ENCODE assay signal across 8 cellular contexts in the genomic region with DNA sequence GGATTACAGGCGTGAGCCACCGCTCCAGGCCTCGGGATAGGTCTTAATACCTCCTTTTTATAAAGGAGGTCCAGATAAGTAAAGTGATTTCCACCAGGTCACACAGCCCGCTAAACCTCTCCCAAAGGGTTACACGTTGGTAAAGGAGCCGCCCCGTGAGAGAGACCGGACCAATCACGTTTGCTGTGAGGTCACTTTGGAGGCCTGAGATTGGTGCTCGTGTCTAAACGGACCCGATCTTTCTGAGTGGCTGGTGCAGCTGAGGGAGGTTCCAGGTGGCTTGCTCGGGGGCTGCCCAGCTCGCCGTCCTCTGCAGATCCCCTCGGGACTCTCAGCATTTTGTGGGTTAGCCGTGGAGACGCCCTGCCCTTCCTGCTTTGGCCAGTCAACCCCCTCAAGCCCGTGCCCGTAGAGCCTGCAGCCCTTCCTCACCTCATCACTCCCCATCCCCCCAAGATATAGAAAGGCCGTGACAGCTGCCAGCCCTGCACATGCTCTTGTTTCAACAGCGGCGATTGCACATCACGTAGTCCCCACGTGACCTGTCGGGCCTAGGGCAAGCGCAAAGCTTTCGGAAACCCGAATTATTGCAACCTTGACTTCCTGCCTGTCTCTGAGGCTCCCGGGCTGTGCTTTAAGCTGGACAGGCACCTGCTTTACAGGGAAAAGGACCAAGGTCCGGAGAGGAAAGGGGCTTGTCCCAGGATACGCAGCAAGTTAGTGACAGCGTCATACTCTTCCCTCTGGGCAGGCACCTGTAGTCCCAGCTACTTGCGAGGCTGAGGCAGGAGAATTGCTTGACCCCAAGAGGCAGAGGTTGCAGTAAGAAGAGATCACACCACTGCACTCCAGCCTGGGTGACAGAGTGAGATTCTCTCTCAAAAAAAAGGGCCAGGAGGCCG. TPM values are rescaled to one million over a fixed set of nuclear protein-coding genes. Genes with fewer than 3 reads are reported as not detected.
DNase-seq lines count a peak whose midpoint lies in the region; FAIRE-seq and TF ChIP-seq lines count a peak whose summit lies in the region.

No MANE protein-coding gene starts in this region.

- no peaks in the 10 kb centered on the region for H3K4me1 ChIP-seq in HEK293 (ENCODE audit: control insufficient read depth, insufficient read depth, low read length)

- H3K9me3 ChIP-seq in HEK293 (ENCODE audit: control insufficient read depth, insufficient read depth, low read depth, low read length) = no peaks in the 10 kb centered on the region

- in situ Hi-C loops in G401 (cut with HindIII; ENCODE audit: low sequenced_read_pairs) = no loop called here
- in situ Hi-C loops in astrocyte of the cerebellum (cut with HindIII; ENCODE audit: low sequenced_read_pairs) = no loop called here

- no peaks in the 10 kb centered on the region for H3K36me3 ChIP-seq in HEK293 (ENCODE audit: control insufficient read depth in 2 of 2, insufficient read depth in 1 of 2, low read length in 2 of 2)

- TF ChIP-seq CTCF in HEK293 (tag by site-specific recombination; IDR thresholded peaks at IDR 0.05) (no peak), NB4 (IDR thresholded peaks at IDR 0.05; ENCODE audit: low read depth, low read length) (no peak), astrocyte of the cerebellum (IDR thresholded peaks at IDR 0.05; ENCODE audit: low read depth, low read length, missing control alignments) (no peak)

- peak; percentile 99 for DNase-seq in G401 (ENCODE audit: low spot score)
- peak; percentile 96 for DNase-seq in NB4 (ENCODE audit: low read depth)
- DNase-seq in T-helper 22 cell (ENCODE audit: low read depth) = peak; percentile 71
- DNase-seq in astrocyte of the cerebellum (ENCODE audit: low read depth) = peak; percentile 65
- peak; percentile 85 for DNase-seq in hepatic stellate cell (ENCODE audit: low spot score)
- peak; percentile 66 for DNase-seq in pulmonary artery endothelial cell (ENCODE audit: low read depth, low spot score)
- DNase-seq in urothelium cell line (ENCODE audit: low spot score) = peak; percentile 67

- peak; percentile 60 for TF ChIP-seq POLR2A in NB4 (IDR thresholded peaks at IDR 0.05; ENCODE audit: extremely low read depth, insufficient read length)

- H3K4me3 ChIP-seq in HEK293 (ENCODE audit: low read depth, low read length) (peak overlapping the region; percentile 39), NB4 (ENCODE audit: low read depth, low read length) (peak overlapping the region; percentile 57), astrocyte of the cerebellum (ENCODE audit: low read depth, low read length) (peak overlapping the region; percentile 48)

- CTCF ChIA-PET in HEK293 (lab: Yijun Ruan, JAX) = interaction anchor here (0.8 kb wide), 1 partner anchor 746 kb away, joined by 3 read pairs; no protein-coding TSS in a partner anchor

- POLR2A ChIA-PET in HEK293 (lab: Yijun Ruan, JAX) = interaction anchor here (0.6 to 1.3 kb wide), 8 partner anchors 10 to 219 kb away, joined by 3 to 8 read pairs (median 3); a partner anchor contains a TSS

- no peak for FAIRE-seq in urothelium cell line (lab: Jason Lieb, UNC)

- peak overlapping the region; percentile 32; the same call in 1 of the 2 replicates for H3K27ac ChIP-seq in HEK293 (ENCODE audit: extremely low read depth, low read depth, low read length)

TF ChIP-seq in HEK293, 187 proteins besides CTCF, POLR2A, EP300 and RAD21 (continues in another document):
- TF ChIP-seq ZNF324 (tag by site-specific recombination; IDR thresholded peaks at IDR 0.05) (peak; percentile 90), SCRT2 (tag by site-specific recombination; IDR thresholded peaks at IDR 0.05) (peak; percentile 90), ZNF10 (tag by site-specific recombination; IDR thresholded peaks at IDR 0.05) (peak; percentile 45; the same call in 1 of the 2 replicates), ZBTB21 (tag by site-specific recombination; IDR thresholded peaks at IDR 0.05) (peak; percentile 38), ZBTB7A (tag by site-specific recombination; IDR thresholded peaks at IDR 0.05; ENCODE audit: low read depth) (0 out of 2 replicates have a peak, but pooled peaks have one; percentile 84), ZNF19 (tag by site-specific recombination; IDR thresholded peaks at IDR 0.05; ENCODE audit: low read depth) (no peak), ZFP3 (tag by site-specific recombination; IDR thresholded peaks at IDR 0.05; ENCODE audit: low read depth) (no peak), BCL11A (tag by site-specific recombination; IDR thresholded peaks at IDR 0.05; ENCODE audit: low read depth) (peak; percentile 65; the same call in 1 of the 2 replicates), ZNF132 (tag by site-specific recombination; IDR thresholded peaks at IDR 0.05; ENCODE audit: borderline replicate concordance) (no peak), ZNF335 (tag by site-specific recombination; conservative IDR thresholded peaks at IDR 0.05) (peak; percentile 99), SP7 (tag by site-specific recombination; IDR thresholded peaks at IDR 0.05) (peak; percentile 91), ZNF473 (tag by site-specific recombination; IDR thresholded peaks at IDR 0.05) (no peak), ZNF366 (tag by site-specific recombination; conservative IDR thresholded peaks at IDR 0.05) (peak; percentile 55; the same call in 1 of the 2 replicates), ZNF785 (tag by site-specific recombination; IDR thresholded peaks at IDR 0.05) (no peak), ZSCAN23 (tag by site-specific recombination; IDR thresholded peaks at IDR 0.05) (no peak), ZNF155 (tag by site-specific recombination; IDR thresholded peaks at IDR 0.05) (no peak), ZNF670 (tag by site-specific recombination; IDR thresholded peaks at IDR 0.05; ENCODE audit: low read depth) (no peak), MZF1 (tag by site-specific recombination; IDR thresholded peaks at IDR 0.05; ENCODE audit: borderline replicate concordance) (peak; percentile 95), ZNF585B (tag by site-specific recombination; IDR thresholded peaks at IDR 0.05) (no peak), PRDM1 (tag by site-specific recombination; IDR thresholded peaks at IDR 0.05) (peak; percentile 31; the same call in 1 of the 2 replicates), ZNF777 (tag by site-specific recombination; IDR thresholded peaks at IDR 0.05; ENCODE audit: borderline replicate concordance) (no peak), ZNF341 (tag by site-specific recombination; IDR thresholded peaks at IDR 0.05; ENCODE audit: low read depth) (peak; percentile 100), ZNF302 (tag by site-specific recombination; IDR thresholded peaks at IDR 0.05; ENCODE audit: low read depth) (no peak), TRIM28 (IDR thresholded peaks at IDR 0.05; ENCODE audit: borderline replicate concordance, low read length) (no peak; the same call in 1 of the 2 replicates)
- TF ChIP-seq, protein P1, sequence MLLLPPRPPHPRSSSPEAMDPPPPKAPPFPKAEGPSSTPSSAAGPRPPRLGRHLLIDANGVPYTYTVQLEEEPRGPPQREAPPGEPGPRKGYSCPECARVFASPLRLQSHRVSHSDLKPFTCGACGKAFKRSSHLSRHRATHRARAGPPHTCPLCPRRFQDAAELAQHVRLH (tag by site-specific recombination; IDR thresholded peaks at IDR 0.05) = peak; percentile 7; the same call in 1 of the 2 replicates
- TF ChIP-seq, protein P2, sequence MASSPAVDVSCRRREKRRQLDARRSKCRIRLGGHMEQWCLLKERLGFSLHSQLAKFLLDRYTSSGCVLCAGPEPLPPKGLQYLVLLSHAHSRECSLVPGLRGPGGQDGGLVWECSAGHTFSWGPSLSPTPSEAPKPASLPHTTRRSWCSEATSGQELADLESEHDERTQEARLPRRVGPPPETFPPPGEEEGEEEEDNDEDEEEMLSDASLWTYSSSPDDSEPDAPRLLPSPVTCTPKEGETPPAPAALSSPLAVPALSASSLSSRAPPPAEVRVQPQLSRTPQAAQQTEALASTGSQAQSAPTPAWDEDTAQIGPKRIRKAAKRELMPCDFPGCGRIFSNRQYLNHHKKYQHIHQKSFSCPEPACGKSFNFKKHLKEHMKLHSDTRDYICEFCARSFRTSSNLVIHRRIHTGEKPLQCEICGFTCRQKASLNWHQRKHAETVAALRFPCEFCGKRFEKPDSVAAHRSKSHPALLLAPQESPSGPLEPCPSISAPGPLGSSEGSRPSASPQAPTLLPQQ (tag by site-specific recombination; IDR thresholded peaks at IDR 0.05) = peak; percentile 81
- TF ChIP-seq, protein P3, sequence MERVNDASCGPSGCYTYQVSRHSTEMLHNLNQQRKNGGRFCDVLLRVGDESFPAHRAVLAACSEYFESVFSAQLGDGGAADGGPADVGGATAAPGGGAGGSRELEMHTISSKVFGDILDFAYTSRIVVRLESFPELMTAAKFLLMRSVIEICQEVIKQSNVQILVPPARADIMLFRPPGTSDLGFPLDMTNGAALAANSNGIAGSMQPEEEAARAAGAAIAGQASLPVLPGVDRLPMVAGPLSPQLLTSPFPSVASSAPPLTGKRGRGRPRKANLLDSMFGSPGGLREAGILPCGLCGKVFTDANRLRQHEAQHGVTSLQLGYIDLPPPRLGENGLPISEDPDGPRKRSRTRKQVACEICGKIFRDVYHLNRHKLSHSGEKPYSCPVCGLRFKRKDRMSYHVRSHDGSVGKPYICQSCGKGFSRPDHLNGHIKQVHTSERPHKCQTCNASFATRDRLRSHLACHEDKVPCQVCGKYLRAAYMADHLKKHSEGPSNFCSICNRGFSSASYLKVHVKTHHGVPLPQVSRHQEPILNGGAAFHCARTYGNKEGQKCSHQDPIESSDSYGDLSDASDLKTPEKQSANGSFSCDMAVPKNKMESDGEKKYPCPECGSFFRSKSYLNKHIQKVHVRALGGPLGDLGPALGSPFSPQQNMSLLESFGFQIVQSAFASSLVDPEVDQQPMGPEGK (tag by site-specific recombination; IDR thresholded peaks at IDR 0.05) = peak; percentile 89

RNA-seq across cellular contexts. Expression of a gene that starts 5.0 kb away (rescaled TPM):
- 13.2 and 20.8 TPM in 2 replicates for total RNA-seq in G401 (2014; rRNA removed; shearing (Covaris generic))
- 16.5 and 25.2 TPM in 2 replicates for total RNA-seq in pulmonary artery endothelial cell

RNA-seq across cellular contexts. Expression of a gene that starts 23.1 kb away (rescaled TPM):
- 9.4 and 15.8 TPM in 2 replicates for total RNA-seq in G401 (2014; rRNA removed; shearing (Covaris generic))
- total RNA-seq in pulmonary artery endothelial cell = 32.3 and 46.5 TPM in 2 replicates

Comparison
In these comparisons a context has a peak if more than half of its experiments do, and no peak if none do; other contexts are left out.
1. Peak in every context shown above with its lines: DNase-seq, H3K4me3 ChIP-seq and H3K27ac ChIP-seq.